Comparison of ENCODE assay signal across 8 cellular contexts in the genomic region with DNA sequence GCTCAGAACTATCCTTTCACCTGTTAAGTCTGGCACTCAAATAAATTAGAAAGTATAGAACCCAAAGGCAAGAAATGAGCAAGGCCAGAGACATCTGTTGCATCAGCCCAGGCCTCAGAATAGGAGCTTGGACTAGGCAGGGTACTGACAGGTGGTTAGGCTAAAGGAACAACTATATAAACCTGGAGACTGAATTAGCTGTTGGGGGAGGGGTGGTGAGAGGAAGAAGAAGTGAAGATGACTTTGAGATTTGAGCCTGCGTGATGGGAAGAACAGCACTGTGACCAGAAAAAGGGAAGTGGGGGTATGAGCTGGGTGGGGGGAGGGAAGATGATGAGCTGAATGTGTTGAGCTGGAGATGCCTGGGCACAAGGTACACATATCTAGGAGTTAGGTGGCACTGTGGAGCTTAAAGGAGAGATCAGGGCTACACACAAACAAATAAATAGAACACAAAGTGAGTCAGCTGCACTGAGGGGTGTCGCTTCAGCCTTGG.
DNase-seq lines count a peak whose midpoint lies in the region; ATAC-seq, FAIRE-seq and TF ChIP-seq lines count a peak whose summit lies in the region.

No MANE protein-coding gene starts in this region.

- H3K36me3 Mint-ChIP-seq in dendritic cell treated with granulocyte-macrophage colony-stimulating factor and Interleukin-4, amounts not matched to agents 40 ng/mL and 50 ng/mL, for 4 days (ENCODE audit: low read depth), result no peaks in the 10 kb centered on the region

- peak; percentile 33 for ATAC-seq in GM19463 (IDR thresholded peaks at IDR 0.05; ENCODE audit: unreplicated experiment)

- DNase-seq in Caki2 (ENCODE audit: low read depth) (peak; percentile 29), COLO829 (ENCODE audit: low spot score) (no peak), NCI-H2029 treated with DMSO at 0.1 percent for 48 hours (lab: John Stamatoyannopoulos, UW) (no peak), EL (no peak), RCC 7860 (ENCODE audit: low spot score) (no peak)

- in situ Hi-C loops in Caki2 (cut with HindIII; ENCODE audit: low pct_unique_long_range_greater_than_20kb, low sequenced_read_pairs), result no loop called here

- intact Hi-C loops in dendritic cell treated with granulocyte-macrophage colony-stimulating factor and Interleukin-4, amounts not matched to agents 40 ng/mL and 50 ng/mL, for 4 days (cut with micrococcal nuclease), result loop anchor here (10.0 kb wide), 1 partner anchor 63 kb away; no protein-coding TSS in a partner anchor

- peak overlapping the region; percentile 71 for H3K27ac Mint-ChIP-seq in dendritic cell treated with granulocyte-macrophage colony-stimulating factor and Interleukin-4, amounts not matched to agents 40 ng/mL and 50 ng/mL, for 4 days

- no peak for TF ChIP-seq EP300 in Ishikawa (IDR thresholded peaks at IDR 0.05; ENCODE audit: borderline replicate concordance)

- no peak for FAIRE-seq in RCC 7860 (lab: Jason Lieb, UNC)

- no peaks in the 10 kb centered on the region for H3K27me3 Mint-ChIP-seq in dendritic cell treated with granulocyte-macrophage colony-stimulating factor and Interleukin-4, amounts not matched to agents 40 ng/mL and 50 ng/mL, for 4 days

- no peak overlapping the region for H3K4me3 Mint-ChIP-seq in dendritic cell treated with granulocyte-macrophage colony-stimulating factor and Interleukin-4, amounts not matched to agents 40 ng/mL and 50 ng/mL, for 4 days

- no peaks in the 10 kb centered on the region for H3K9me3 Mint-ChIP-seq in dendritic cell treated with granulocyte-macrophage colony-stimulating factor and Interleukin-4, amounts not matched to agents 40 ng/mL and 50 ng/mL, for 4 days

- peak; percentile 9; the same call in 1 of the 2 replicates for TF ChIP-seq RAD21 in Ishikawa (IDR thresholded peaks at IDR 0.05; ENCODE audit: low read depth)

- H3K4me1 Mint-ChIP-seq in dendritic cell treated with granulocyte-macrophage colony-stimulating factor and Interleukin-4, amounts not matched to agents 40 ng/mL and 50 ng/mL, for 4 days (ENCODE audit: low read depth), result peaks cover 65% of the 10 kb centered on the region

TF ChIP-seq in Ishikawa, 13 proteins besides CTCF, POLR2A, EP300 and RAD21:
- no peak for TF ChIP-seq USF1 (IDR thresholded peaks at IDR 0.05)
- TF ChIP-seq, protein P1, sequence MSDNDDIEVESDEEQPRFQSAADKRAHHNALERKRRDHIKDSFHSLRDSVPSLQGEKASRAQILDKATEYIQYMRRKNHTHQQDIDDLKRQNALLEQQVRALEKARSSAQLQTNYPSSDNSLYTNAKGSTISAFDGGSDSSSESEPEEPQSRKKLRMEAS (IDR thresholded peaks at IDR 0.05), result no peak
- TF ChIP-seq YY1 (IDR thresholded peaks at IDR 0.05; ENCODE audit: low read depth), result no peak
- no peak for TF ChIP-seq EGR1 (IDR thresholded peaks at IDR 0.05)
- no peak for TF ChIP-seq TEAD4 (IDR thresholded peaks at IDR 0.05)
- no peak for TF ChIP-seq CREB1 (IDR thresholded peaks at IDR 0.05; ENCODE audit: low read depth)
- TF ChIP-seq, protein P2, sequence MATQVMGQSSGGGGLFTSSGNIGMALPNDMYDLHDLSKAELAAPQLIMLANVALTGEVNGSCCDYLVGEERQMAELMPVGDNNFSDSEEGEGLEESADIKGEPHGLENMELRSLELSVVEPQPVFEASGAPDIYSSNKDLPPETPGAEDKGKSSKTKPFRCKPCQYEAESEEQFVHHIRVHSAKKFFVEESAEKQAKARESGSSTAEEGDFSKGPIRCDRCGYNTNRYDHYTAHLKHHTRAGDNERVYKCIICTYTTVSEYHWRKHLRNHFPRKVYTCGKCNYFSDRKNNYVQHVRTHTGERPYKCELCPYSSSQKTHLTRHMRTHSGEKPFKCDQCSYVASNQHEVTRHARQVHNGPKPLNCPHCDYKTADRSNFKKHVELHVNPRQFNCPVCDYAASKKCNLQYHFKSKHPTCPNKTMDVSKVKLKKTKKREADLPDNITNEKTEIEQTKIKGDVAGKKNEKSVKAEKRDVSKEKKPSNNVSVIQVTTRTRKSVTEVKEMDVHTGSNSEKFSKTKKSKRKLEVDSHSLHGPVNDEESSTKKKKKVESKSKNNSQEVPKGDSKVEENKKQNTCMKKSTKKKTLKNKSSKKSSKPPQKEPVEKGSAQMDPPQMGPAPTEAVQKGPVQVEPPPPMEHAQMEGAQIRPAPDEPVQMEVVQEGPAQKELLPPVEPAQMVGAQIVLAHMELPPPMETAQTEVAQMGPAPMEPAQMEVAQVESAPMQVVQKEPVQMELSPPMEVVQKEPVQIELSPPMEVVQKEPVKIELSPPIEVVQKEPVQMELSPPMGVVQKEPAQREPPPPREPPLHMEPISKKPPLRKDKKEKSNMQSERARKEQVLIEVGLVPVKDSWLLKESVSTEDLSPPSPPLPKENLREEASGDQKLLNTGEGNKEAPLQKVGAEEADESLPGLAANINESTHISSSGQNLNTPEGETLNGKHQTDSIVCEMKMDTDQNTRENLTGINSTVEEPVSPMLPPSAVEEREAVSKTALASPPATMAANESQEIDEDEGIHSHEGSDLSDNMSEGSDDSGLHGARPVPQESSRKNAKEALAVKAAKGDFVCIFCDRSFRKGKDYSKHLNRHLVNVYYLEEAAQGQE (IDR thresholded peaks at IDR 0.05; ENCODE audit: low read depth), result no peak
- TF ChIP-seq TAF1 (IDR thresholded peaks at IDR 0.05; ENCODE audit: low read depth), result no peak
